ENCODE assay signal across 10 cellular contexts in the genomic region with DNA sequence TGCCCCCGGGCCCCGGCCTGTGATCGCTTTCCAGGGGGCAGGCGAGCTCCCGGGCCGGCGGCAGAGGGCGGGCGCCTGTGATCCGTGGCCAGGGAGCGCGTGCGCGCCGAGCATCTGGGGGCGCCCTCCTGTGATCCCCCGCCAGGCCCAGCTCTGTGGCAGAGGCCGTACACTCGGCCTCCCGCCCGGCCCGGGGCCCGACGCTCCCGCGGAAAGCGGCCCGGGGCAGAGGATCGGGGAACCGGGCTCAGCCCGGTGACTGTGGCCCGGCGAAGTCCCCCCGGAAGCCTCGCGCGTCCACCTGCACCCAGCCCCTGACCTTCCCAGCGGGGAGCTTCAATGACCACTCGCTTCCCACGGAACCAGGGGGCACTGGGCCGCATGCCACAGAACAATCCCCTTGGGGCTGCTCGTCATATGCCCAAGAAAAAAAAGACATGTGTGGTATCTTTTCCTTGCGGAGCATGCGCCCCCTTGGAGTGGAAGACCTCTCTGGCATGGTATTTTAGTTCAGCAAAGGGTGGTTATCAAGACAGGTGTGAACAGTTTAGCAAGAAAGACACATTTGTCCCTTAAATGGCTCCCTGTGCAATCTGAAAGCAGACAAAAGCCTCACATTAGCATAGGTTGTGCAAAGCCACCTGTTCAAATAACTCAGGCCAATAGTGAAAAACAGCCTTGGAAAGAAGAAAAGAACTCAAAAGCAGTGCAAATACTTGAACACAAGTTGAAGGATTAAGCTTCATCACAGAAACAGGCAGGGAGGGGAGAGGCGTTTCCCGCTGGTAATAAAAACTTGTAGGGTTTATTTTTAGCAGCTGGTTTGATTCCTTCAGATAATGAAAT.
DNase-seq lines count a peak whose midpoint lies in the region; ATAC-seq and TF ChIP-seq lines count a peak whose summit lies in the region.
"Had no signal": no experiment of that assay in that cellular context is flagged by ENCODE, and none has a peak within 500 bp of the region (broad histone marks: within the 10 kb centered on the region; RNA-seq: fewer than 3 reads in every experiment).

No MANE protein-coding gene starts in this region.

- peaks cover 40% of the 10 kb centered on the region for H3K4me1 Mint-ChIP-seq in WTC11
- H3K4me1 Mint-ChIP-seq: CD4-positive, CD25-positive, alpha-beta regulatory T cell had no signal

- H3K36me3 ChIP-seq in left ventricle myocardium inferior: no peaks in the 10 kb centered on the region
- H3K36me3 ChIP-seq in aorta (ENCODE audit: control insufficient read depth in 1 of 2, insufficient read depth in 2 of 2, low read length in 1 of 2): no peaks in the 10 kb centered on the region

- H3K36me3 Mint-ChIP-seq in WTC11: no peaks in the 10 kb centered on the region
- H3K36me3 Mint-ChIP-seq: CD4-positive, CD25-positive, alpha-beta regulatory T cell had no signal

- peaks cover 20% of the 10 kb centered on the region for H3K27me3 Mint-ChIP-seq in WTC11 (ENCODE audit: low read depth)

- TF ChIP-seq CTCF in left ventricle myocardium inferior (IDR thresholded peaks at IDR 0.05; ENCODE audit: borderline replicate concordance): no peak
- no peak for TF ChIP-seq CTCF in WTC11 (IDR thresholded peaks at IDR 0.05)

- H3K4me1 ChIP-seq in left ventricle myocardium inferior (peaks cover 6% of the 10 kb centered on the region), right cardiac atrium (ENCODE audit: control insufficient read depth, insufficient read depth, low read length) (no peaks in the 10 kb centered on the region), aorta (ENCODE audit: control insufficient read depth in 1 of 2, insufficient read depth in 2 of 2, low read length in 2 of 2) (no peaks in the 10 kb centered on the region)

- DNase-seq in left ventricle myocardium inferior (no peak), right cardiac atrium (no peak), WTC11 (ENCODE audit: low spot score) (peak; percentile 29), left colon (no peak), aorta (no peak), cerebellar cortex (ENCODE audit: low spot score) (no peak), LoVo (ENCODE audit: low spot score) (no peak)
- DNase-seq in effector CD4-positive, alpha-beta T cell: no peak
- DNase-seq: CD4-positive, CD25-positive, alpha-beta regulatory T cell had no signal

- H3K9me3 Mint-ChIP-seq in WTC11: no peaks in the 10 kb centered on the region

- no peaks in the 10 kb centered on the region for H3K9me3 ChIP-seq in left ventricle myocardium inferior (replicated peaks)
- no peaks in the 10 kb centered on the region for H3K9me3 ChIP-seq in right cardiac atrium (ENCODE audit: control insufficient read depth, low read length)
- H3K9me3 ChIP-seq in aorta (ENCODE audit: control insufficient read depth, low read length): no peaks in the 10 kb centered on the region

- 5% methylated on average over 46 of the region's 46 CpGs for WGBS in right cardiac atrium
- WGBS in aorta, 2 donors: 2 to 3% methylated on average over 38 to 46 of the region's 46 CpGs

- no peak for ATAC-seq in right cardiac atrium
- peak; percentile 65 for ATAC-seq in WTC11
- ATAC-seq in left colon: peak; percentile 31
- ATAC-seq in aorta (ENCODE audit: low FRiP score): peak; percentile 54

- intact Hi-C loops in left ventricle myocardium inferior (cut with micrococcal nuclease): no loop called here
- intact Hi-C loops in right cardiac atrium (cut with DNase I): no loop called here
- intact Hi-C loops in left colon (cut with DNase I, micrococcal nuclease): no loop called here
- intact Hi-C loops in aorta (cut with DNase I): no loop called here

- CTCF ChIA-PET in WTC11 (lab: Charles Lee): interaction anchor here (1.3 to 1.9 kb wide), 2 partner anchors 15 to 35 kb away, joined by 6 to 11 read pairs; no protein-coding TSS in a partner anchor

- H3K27me3 ChIP-seq in left ventricle myocardium inferior (ENCODE audit: low read depth) (peaks cover 48% of the 10 kb centered on the region), right cardiac atrium (ENCODE audit: control insufficient read depth, insufficient read depth) (no peaks in the 10 kb centered on the region), aorta (ENCODE audit: control insufficient read depth in 1 of 2, insufficient read depth in 2 of 2, low read length in 1 of 2) (no peaks in the 10 kb centered on the region)

- H3K4me3 ChIP-seq in left ventricle myocardium inferior: peak overlapping the region; percentile 42
- no peak overlapping the region for H3K4me3 ChIP-seq in right cardiac atrium (ENCODE audit: low read length)
- no peak overlapping the region for H3K4me3 ChIP-seq in aorta (ENCODE audit: low read length in 2 of 2)

- POLR2A ChIA-PET in WTC11 (lab: Charles Lee): interaction anchor here (0.7 to 1.1 kb wide), 2 partner anchors 36 to 49 kb away, joined by 3 to 8 read pairs; no protein-coding TSS in a partner anchor

- H3K27ac Mint-ChIP-seq in WTC11: no peak overlapping the region
- H3K27ac Mint-ChIP-seq: CD4-positive, CD25-positive, alpha-beta regulatory T cell had no signal

- H3K4me3 Mint-ChIP-seq in WTC11: peak overlapping the region; percentile 53
- H3K4me3 Mint-ChIP-seq: CD4-positive, CD25-positive, alpha-beta regulatory T cell had no signal

- no peak overlapping the region for H3K27ac ChIP-seq in left ventricle myocardium inferior (replicated peaks)
- no peak overlapping the region for H3K27ac ChIP-seq in right cardiac atrium (ENCODE audit: low read length)
- H3K27ac ChIP-seq in aorta (ENCODE audit: low read depth in 1 of 2, low read length in 2 of 2): no peak overlapping the region
- H3K27ac ChIP-seq: HL-60 had no signal

TF ChIP-seq in WTC11, 78 proteins besides CTCF, POLR2A, EP300 and RAD21:
- TF ChIP-seq, protein P1, sequence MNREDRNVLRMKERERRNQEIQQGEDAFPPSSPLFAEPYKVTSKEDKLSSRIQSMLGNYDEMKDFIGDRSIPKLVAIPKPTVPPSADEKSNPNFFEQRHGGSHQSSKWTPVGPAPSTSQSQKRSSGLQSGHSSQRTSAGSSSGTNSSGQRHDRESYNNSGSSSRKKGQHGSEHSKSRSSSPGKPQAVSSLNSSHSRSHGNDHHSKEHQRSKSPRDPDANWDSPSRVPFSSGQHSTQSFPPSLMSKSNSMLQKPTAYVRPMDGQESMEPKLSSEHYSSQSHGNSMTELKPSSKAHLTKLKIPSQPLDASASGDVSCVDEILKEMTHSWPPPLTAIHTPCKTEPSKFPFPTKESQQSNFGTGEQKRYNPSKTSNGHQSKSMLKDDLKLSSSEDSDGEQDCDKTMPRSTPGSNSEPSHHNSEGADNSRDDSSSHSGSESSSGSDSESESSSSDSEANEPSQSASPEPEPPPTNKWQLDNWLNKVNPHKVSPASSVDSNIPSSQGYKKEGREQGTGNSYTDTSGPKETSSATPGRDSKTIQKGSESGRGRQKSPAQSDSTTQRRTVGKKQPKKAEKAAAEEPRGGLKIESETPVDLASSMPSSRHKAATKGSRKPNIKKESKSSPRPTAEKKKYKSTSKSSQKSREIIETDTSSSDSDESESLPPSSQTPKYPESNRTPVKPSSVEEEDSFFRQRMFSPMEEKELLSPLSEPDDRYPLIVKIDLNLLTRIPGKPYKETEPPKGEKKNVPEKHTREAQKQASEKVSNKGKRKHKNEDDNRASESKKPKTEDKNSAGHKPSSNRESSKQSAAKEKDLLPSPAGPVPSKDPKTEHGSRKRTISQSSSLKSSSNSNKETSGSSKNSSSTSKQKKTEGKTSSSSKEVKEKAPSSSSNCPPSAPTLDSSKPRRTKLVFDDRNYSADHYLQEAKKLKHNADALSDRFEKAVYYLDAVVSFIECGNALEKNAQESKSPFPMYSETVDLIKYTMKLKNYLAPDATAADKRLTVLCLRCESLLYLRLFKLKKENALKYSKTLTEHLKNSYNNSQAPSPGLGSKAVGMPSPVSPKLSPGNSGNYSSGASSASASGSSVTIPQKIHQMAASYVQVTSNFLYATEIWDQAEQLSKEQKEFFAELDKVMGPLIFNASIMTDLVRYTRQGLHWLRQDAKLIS (CRISPR knock-in tag; IDR thresholded peaks at IDR 0.05; ENCODE audit: borderline replicate concordance): peak; percentile 60; the same call in 1 of the 2 replicates
- TF ChIP-seq FOXP1 (CRISPR knock-in tag; IDR thresholded peaks at IDR 0.05; ENCODE audit: borderline replicate concordance): peak; percentile 45; the same call in 1 of the 2 replicates
- TF ChIP-seq ZBTB21 (CRISPR knock-in tag; IDR thresholded peaks at IDR 0.05; ENCODE audit: borderline replicate concordance): no peak
- TF ChIP-seq EMX1 (CRISPR knock-in tag; IDR thresholded peaks at IDR 0.05): no peak
- TF ChIP-seq ESRRA (CRISPR knock-in tag; IDR thresholded peaks at IDR 0.05; ENCODE audit: borderline replicate concordance): 0 out of 2 replicates have a peak, but pooled peaks have one; percentile 42
- TF ChIP-seq HMGA2 (CRISPR knock-in tag; IDR thresholded peaks at IDR 0.05): no peak
- TF ChIP-seq KAT7 (CRISPR knock-in tag; IDR thresholded peaks at IDR 0.05; ENCODE audit: borderline replicate concordance): 0 out of 2 replicates have a peak, but pooled peaks have one; percentile 27
- TF ChIP-seq, protein P2, sequence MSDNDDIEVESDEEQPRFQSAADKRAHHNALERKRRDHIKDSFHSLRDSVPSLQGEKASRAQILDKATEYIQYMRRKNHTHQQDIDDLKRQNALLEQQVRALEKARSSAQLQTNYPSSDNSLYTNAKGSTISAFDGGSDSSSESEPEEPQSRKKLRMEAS (CRISPR knock-in tag; IDR thresholded peaks at IDR 0.05): peak; percentile 75
- TF ChIP-seq ZNF423 (CRISPR knock-in tag; IDR thresholded peaks at IDR 0.05): peak; percentile 93
- no peak for TF ChIP-seq SMAD3 (CRISPR knock-in tag; IDR thresholded peaks at IDR 0.05; ENCODE audit: borderline replicate concordance)
TF ChIP-seq in WTC11: peak in this region for 6.

Comparison
In these comparisons a context has a peak if more than half of its experiments do, and no peak if none do; other contexts are left out.
1. ATAC-seq: peak in WTC11 (single experiment), left colon (single experiment) and aorta (single experiment); none in right cardiac atrium (0 of 2).